Comparison of ENCODE assay signal across 1 cellular context in the genomic region with DNA sequence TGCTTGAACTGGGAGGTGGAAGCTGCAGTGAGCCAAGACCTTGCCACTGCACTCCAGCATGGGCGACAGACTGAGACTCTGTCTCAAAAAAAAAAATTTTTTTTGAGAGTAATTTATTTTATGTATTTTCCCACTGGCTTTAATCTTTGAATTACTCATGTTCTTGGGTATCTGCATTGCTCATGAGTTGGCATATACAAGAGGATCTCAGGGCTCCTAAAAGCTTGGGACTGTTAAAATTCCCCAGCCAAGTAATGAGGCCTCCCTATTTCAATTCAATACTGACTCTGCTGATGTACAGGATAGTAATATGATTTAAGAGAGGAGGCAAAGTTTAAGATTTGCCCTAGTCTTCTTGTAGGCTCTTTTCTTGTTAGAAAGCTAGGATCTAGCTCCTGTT.
TF ChIP-seq lines count a peak whose summit lies in the region.

No MANE protein-coding gene starts in this region.

TF ChIP-seq in IMR-90, 13 proteins besides CTCF, POLR2A, EP300 and RAD21 (continued from another document):
- no peak for TF ChIP-seq MXI1 (IDR thresholded peaks at IDR 0.05; ENCODE audit: borderline replicate concordance, low read depth, low read length)
- no peak for TF ChIP-seq BHLHE40 (IDR thresholded peaks at IDR 0.05; ENCODE audit: low read depth, low read length)
- TF ChIP-seq CEBPB (IDR thresholded peaks at IDR 0.05; ENCODE audit: low read depth, low read length), result no peak
- TF ChIP-seq FOS (IDR thresholded peaks at IDR 0.05; ENCODE audit: low read depth, low read length), result no peak
- no peak for TF ChIP-seq NFE2L2 (IDR thresholded peaks at IDR 0.05; ENCODE audit: low read depth, low read length)
- TF ChIP-seq, protein P1, sequence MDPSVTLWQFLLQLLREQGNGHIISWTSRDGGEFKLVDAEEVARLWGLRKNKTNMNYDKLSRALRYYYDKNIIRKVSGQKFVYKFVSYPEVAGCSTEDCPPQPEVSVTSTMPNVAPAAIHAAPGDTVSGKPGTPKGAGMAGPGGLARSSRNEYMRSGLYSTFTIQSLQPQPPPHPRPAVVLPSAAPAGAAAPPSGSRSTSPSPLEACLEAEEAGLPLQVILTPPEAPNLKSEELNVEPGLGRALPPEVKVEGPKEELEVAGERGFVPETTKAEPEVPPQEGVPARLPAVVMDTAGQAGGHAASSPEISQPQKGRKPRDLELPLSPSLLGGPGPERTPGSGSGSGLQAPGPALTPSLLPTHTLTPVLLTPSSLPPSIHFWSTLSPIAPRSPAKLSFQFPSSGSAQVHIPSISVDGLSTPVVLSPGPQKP (IDR thresholded peaks at IDR 0.05; ENCODE audit: borderline replicate concordance, low read depth, low read length), result no peak
